In genomic region chr3:154421067-154421466, GRCh38 we compare ENCODE assay signal across 14 cellular contexts. TPM values are rescaled to one million over a fixed set of nuclear protein-coding genes. Genes with fewer than 3 reads are reported as not detected.
DNase-seq lines count a peak whose midpoint lies in the region; ATAC-seq, FAIRE-seq and TF ChIP-seq lines count a peak whose summit lies in the region.
"Had no signal": no experiment of that assay in that cellular context is flagged by ENCODE, and none has a peak within 500 bp of the region (broad histone marks: within the 10 kb centered on the region; RNA-seq: fewer than 3 reads in every experiment).

No MANE protein-coding gene starts in this region.

- H4K5ac ChIP-seq in mesendoderm (ENCODE audit: low read length), result no peak overlapping the region

- no peaks in the 10 kb centered on the region for H3K9me2 ChIP-seq in MM.1S (replicated peaks; ENCODE audit: insufficient read depth, low read length)

- H3K36me3 ChIP-seq in MM.1S (replicated peaks; ENCODE audit: insufficient read depth, low read length) (no peaks in the 10 kb centered on the region), bronchial epithelial cell (ENCODE audit: control insufficient read depth, insufficient read depth, low read length) (no peaks in the 10 kb centered on the region), mesendoderm (ENCODE audit: control insufficient read depth, insufficient read depth, low read length) (no peaks in the 10 kb centered on the region)
- H3K36me3 ChIP-seq: tibial artery had no signal

- no peak overlapping the region for H2AFZ ChIP-seq in MM.1S (ENCODE audit: low read length)

- no peaks in the 10 kb centered on the region for H4K20me1 ChIP-seq in MM.1S (ENCODE audit: insufficient read depth, low read length)

- no peak overlapping the region for H2AK5ac ChIP-seq in mesendoderm (ENCODE audit: low read length)

- H3K27ac ChIP-seq in MM.1S (ENCODE audit: low read length) (no peak overlapping the region), mesendoderm (ENCODE audit: low read depth, low read length) (no peak overlapping the region)
- H3K27ac ChIP-seq: tibial artery had no signal

- no peak overlapping the region for H3K4me2 ChIP-seq in MM.1S (ENCODE audit: low read depth, low read length)
- H3K4me2 ChIP-seq in mesendoderm (ENCODE audit: low read length), result no peak overlapping the region

- H2BK120ac ChIP-seq in mesendoderm (ENCODE audit: low read depth, low read length), result no peak overlapping the region

- no peaks in the 10 kb centered on the region for H3K4me1 ChIP-seq in MM.1S (ENCODE audit: low read length)
- H3K4me1 ChIP-seq in mesendoderm (ENCODE audit: control insufficient read depth, low read depth, low read length), result no peaks in the 10 kb centered on the region
- H3K4me1 ChIP-seq: tibial artery had no signal

- H3K56ac ChIP-seq in mesendoderm (ENCODE audit: low read length), result no peak overlapping the region

- H3K4me3 ChIP-seq in MM.1S (ENCODE audit: low read length) (no peak overlapping the region), bronchial epithelial cell (ENCODE audit: low read depth, low read length) (no peak overlapping the region), mesendoderm (ENCODE audit: low read length) (no peak overlapping the region)
- H3K4me3 ChIP-seq: tibial artery had no signal

- no peak for FAIRE-seq in bronchial epithelial cell (lab: Jason Lieb, UNC)

- DNase-seq in GM03348 (ENCODE audit: low spot score) (peak; percentile 4), MM.1S (peak; percentile 44), bronchial epithelial cell (ENCODE audit: low read depth) (peak; percentile 9), mesendoderm (peak; percentile 26), hippocampal formation (lab: John Stamatoyannopoulos, UW) (no peak)
- DNase-seq in activated CD8-positive, alpha-beta memory T cell treated with anti-CD3 and anti-CD28 coated beads, Interleukin-2, amount 50 U/mL, for 48 hours, result no peak
- DNase-seq: glutamatergic neuron, left ventricle myocardium superior, NCI-H187 treated with DMSO at 0.1 percent for 48 hours, tibial artery had no signal

- no peak overlapping the region for H3K4ac ChIP-seq in mesendoderm (ENCODE audit: low read depth, low read length)

- H3K9ac ChIP-seq in MM.1S (ENCODE audit: low read length), result no peak overlapping the region
- H3K9ac ChIP-seq in mesendoderm (ENCODE audit: low read length), result no peak overlapping the region

- H3K79me2 ChIP-seq in MM.1S (ENCODE audit: low read length) (no peaks in the 10 kb centered on the region), mesendoderm (ENCODE audit: control insufficient read depth, insufficient read depth, low read length) (no peaks in the 10 kb centered on the region)

- no peak overlapping the region for H3K18ac ChIP-seq in mesendoderm (ENCODE audit: low read length)

- ATAC-seq in GM18868 (IDR thresholded peaks at IDR 0.05; ENCODE audit: unreplicated experiment) (no peak), HG02759 (IDR thresholded peaks at IDR 0.05; ENCODE audit: unreplicated experiment) (no peak)
- ATAC-seq: left ventricle myocardium superior had no signal

- H3K9me3 ChIP-seq in MM.1S (replicated peaks; ENCODE audit: insufficient read depth, low read length), result no peaks in the 10 kb centered on the region
- H3K9me3 ChIP-seq: tibial artery had no signal

- TF ChIP-seq CTCF in MM.1S (IDR thresholded peaks at IDR 0.05; ENCODE audit: low read length), result no peak
- no peak for TF ChIP-seq CTCF in bronchial epithelial cell (IDR thresholded peaks at IDR 0.05; ENCODE audit: insufficient read depth, low read length, severe bottlenecking)

- no peaks in the 10 kb centered on the region for H3K79me1 ChIP-seq in mesendoderm (ENCODE audit: low read length)

- WGBS in mesendoderm (ENCODE audit: extremely low coverage, insufficient coverage, low lambda C conversion rate), result no CpG with 5 or more reads among the region's 3 CpGs

- no peak overlapping the region for H3K23ac ChIP-seq in mesendoderm (ENCODE audit: low read length)

- no peak overlapping the region for H4K8ac ChIP-seq in mesendoderm (ENCODE audit: low read depth, low read length)

- H3K27me3 ChIP-seq in MM.1S (replicated peaks; ENCODE audit: insufficient read depth, low read length) (no peaks in the 10 kb centered on the region), bronchial epithelial cell (ENCODE audit: control insufficient read depth, insufficient read depth, low read length) (no peaks in the 10 kb centered on the region), mesendoderm (ENCODE audit: insufficient read depth, low read length, poor library complexity) (no peaks in the 10 kb centered on the region)
- H3K27me3 ChIP-seq: tibial artery had no signal

- no peaks in the 10 kb centered on the region for H3F3A ChIP-seq in MM.1S (ENCODE audit: insufficient read depth, low read length)

- H2BK5ac ChIP-seq in mesendoderm (ENCODE audit: low read length), result no peak overlapping the region

- H2BK15ac ChIP-seq in mesendoderm (replicated peaks; ENCODE audit: low read depth), result no peak overlapping the region

RNA-seq across cellular contexts. Expression of gene GPR149, which starts 8.9 kb away (rescaled TPM):
- not detected in 2 replicates for total RNA-seq in bronchial epithelial cell
- not detected for polyA plus RNA-seq in mesendoderm (2013, experiment 1 of 2)
- not detected for polyA plus RNA-seq in mesendoderm (2013, experiment 2 of 2)
- total RNA-seq: HT1080; left ventricle myocardium superior; T-helper 1 cell treated with Interleukin-12 subunit alpha and Interleukin-12 subunit beta and Interleukin-4 antibody, amounts not matched to agents 30 ng/mL and 1 ng/mL, for 36 hours had no signal

Comparison
In these comparisons a context has a peak if more than half of its experiments do, and no peak if none do; other contexts are left out.
1. DNase-seq: peak in GM03348 (single experiment), MM.1S (single experiment), bronchial epithelial cell (single experiment) and mesendoderm (single experiment); none in hippocampal formation (0 of 2) and activated CD8-positive, alpha-beta memory T cell treated with anti-CD3 and anti-CD28 coated beads, Interleukin-2, amount 50 U/mL, for 48 hours (single experiment).